15 cellular contexts compared by ENCODE assay signal in genomic region chr11:73592640-73593039, GRCh38. TPM values are rescaled to one million over a fixed set of nuclear protein-coding genes. Genes with fewer than 3 reads are reported as not detected.
DNase-seq lines count a peak whose midpoint lies in the region; ATAC-seq, FAIRE-seq and TF ChIP-seq lines count a peak whose summit lies in the region.
"Had no signal": no experiment of that assay in that cellular context is flagged by ENCODE, and none has a peak within 500 bp of the region (broad histone marks: within the 10 kb centered on the region; RNA-seq: fewer than 3 reads in every experiment).

No MANE protein-coding gene starts in this region.

- H3K9me2 ChIP-seq in Karpas-422 (replicated peaks; ENCODE audit: insufficient read depth, low read length): no peaks in the 10 kb centered on the region

- CTCF ChIA-PET in H1 (lab: Charles Lee; ENCODE audit: partially characterized antibody): interaction anchor here (1.1 kb wide), 1 partner anchor 164 kb away, joined by 5 read pairs; no protein-coding TSS in a partner anchor

- H3K27me3 Mint-ChIP-seq in T-helper 17 cell: no peaks in the 10 kb centered on the region

- H3K36me3 ChIP-seq in Karpas-422 (ENCODE audit: insufficient read depth, low read length): no peaks in the 10 kb centered on the region
- no peaks in the 10 kb centered on the region for H3K36me3 ChIP-seq in H1 (ENCODE audit: control insufficient read depth in 2 of 4, insufficient read depth in 4 of 4, low read length in 3 of 4)
- H3K36me3 ChIP-seq: BE2C had no signal

- no peak overlapping the region for H3K18ac ChIP-seq in H1 (ENCODE audit: extremely low read depth, low read length)

- FAIRE-seq in H1 (lab: Jason Lieb, UNC): no peak
- no peak for FAIRE-seq in HTR-8/SVneo (lab: Jason Lieb, UNC)
- FAIRE-seq: A549 had no signal

- no peak overlapping the region for H2BK120ac ChIP-seq in H1 (replicated peaks; ENCODE audit: low read depth, low read length)

- no peak overlapping the region for H4K8ac ChIP-seq in H1 (ENCODE audit: extremely low read depth, insufficient read depth, low read length)

- H3K27ac Mint-ChIP-seq in T-helper 17 cell: peak overlapping the region; percentile 11

- no peak overlapping the region for H3K4ac ChIP-seq in H1 (replicated peaks; ENCODE audit: insufficient read length, low read depth, low read length)

- H3K4me1 ChIP-seq in Karpas-422 (ENCODE audit: low read length) (peaks cover 44% of the 10 kb centered on the region), H1 (replicated peaks in 1 of 4; ENCODE audit: control insufficient read depth in 3 of 4, insufficient read depth in 4 of 4, low read length in 3 of 4) (peaks cover 7 to 10% (median 7%) of the 10 kb centered on the region in 4 experiments)

- no peak overlapping the region for H3K4me3 ChIP-seq in Karpas-422 (ENCODE audit: low read length)
- H3K4me3 ChIP-seq in H1 (ENCODE audit: extremely low read depth in 1 of 4, insufficient read depth in 2 of 4, low read depth in 3 of 4, low read length in 4 of 4): no peak overlapping the region
- H3K4me3 ChIP-seq: A549, GM23248 had no signal

- no peak overlapping the region for H2BK12ac ChIP-seq in H1 (ENCODE audit: low read depth, low read length)

- H3K9ac ChIP-seq in Karpas-422 (ENCODE audit: low read length) (no peak overlapping the region), H1 (replicated peaks in 1 of 4; ENCODE audit: extremely low read depth in 1 of 4, low read depth in 3 of 4, low read length in 3 of 4) (no peak overlapping the region)
- H3K9ac ChIP-seq: GM23248 had no signal

- no peaks in the 10 kb centered on the region for H3K27me3 ChIP-seq in Karpas-422 (ENCODE audit: low read length)
- no peaks in the 10 kb centered on the region for H3K27me3 ChIP-seq in H1 (replicated peaks in 1 of 4; ENCODE audit: control insufficient read depth in 3 of 4, extremely low read depth in 1 of 4, insufficient read depth in 3 of 4, low read length in 3 of 4)
- H3K27me3 ChIP-seq: BE2C had no signal

- no peak overlapping the region for H4K91ac ChIP-seq in H1 (replicated peaks; ENCODE audit: insufficient read length, low read length)

- no peak overlapping the region for H2BK20ac ChIP-seq in H1 (ENCODE audit: low read length)

- no peak overlapping the region for H4K5ac ChIP-seq in H1 (ENCODE audit: insufficient read length, low read depth, low read length)

- TF ChIP-seq POLR2A in H1 (IDR thresholded peaks at IDR 0.05; ENCODE audit: control extremely low read depth in 1 of 2, low read depth in 2 of 2, low read length in 2 of 2): no peak

- H3K27ac ChIP-seq in Karpas-422 (ENCODE audit: low read length): no peak overlapping the region
- no peak overlapping the region for H3K27ac ChIP-seq in H1 (ENCODE audit: low read depth, low read length)
- H3K27ac ChIP-seq: A549, GM23248 had no signal

- 91% methylated on average over 3 of the region's 3 CpGs; no CpG with 5 or more reads in 1 of the 2 experiments for WGBS in H1 (ENCODE audit: extremely low coverage in 1 of 2, insufficient coverage in 1 of 2, insufficient read length in 1 of 2, insufficient replicate concordance in 2 of 2, low coverage in 1 of 2, low lambda C conversion rate in 2 of 2, missing lambda C conversion rate in 1 of 2), 2 experiments

- peaks cover 10% of the 10 kb centered on the region; the same call in 1 of the 2 replicates for H3K23me2 ChIP-seq in H1 (ENCODE audit: low read depth, low read length)

- no peak overlapping the region for H3K56ac ChIP-seq in H1 (replicated peaks; ENCODE audit: insufficient read length, low read depth, low read length)

- peaks cover 8% of the 10 kb centered on the region; the same call in 1 of the 2 replicates for H3K79me1 ChIP-seq in H1 (ENCODE audit: low read depth, low read length)

- H2AFZ ChIP-seq in Karpas-422 (ENCODE audit: low read length): no peak overlapping the region
- H2AFZ ChIP-seq in H1 (ENCODE audit: low read length): no peak overlapping the region
- H2AFZ ChIP-seq: GM23248 had no signal

- no peak overlapping the region for H2AK5ac ChIP-seq in H1 (ENCODE audit: low read depth, low read length)

- TF ChIP-seq EP300 in H1 (IDR thresholded peaks at IDR 0.05; ENCODE audit: borderline replicate concordance in 1 of 2, low read depth in 2 of 2, low read length in 2 of 2): no peak

- H3K4me1 Mint-ChIP-seq in T-helper 17 cell: peaks cover 21% of the 10 kb centered on the region

- no peaks in the 10 kb centered on the region for H3K36me3 Mint-ChIP-seq in T-helper 17 cell (ENCODE audit: low read depth)

- no peak overlapping the region for H3K4me3 Mint-ChIP-seq in T-helper 17 cell

- H3K9me3 ChIP-seq in Karpas-422 (ENCODE audit: low read length): no peaks in the 10 kb centered on the region
- H3K9me3 ChIP-seq in T-helper 17 cell (ENCODE audit: control insufficient read depth, low read length, poor library complexity, severe bottlenecking): no peaks in the 10 kb centered on the region
- no peaks in the 10 kb centered on the region for H3K9me3 ChIP-seq in H1 (ENCODE audit: insufficient read depth in 2 of 2, low read depth in 1 of 2, low read length in 1 of 2)
- H3K9me3 ChIP-seq: A549, BE2C, Caco-2 had no signal

- no peak overlapping the region for H3K23ac ChIP-seq in H1 (ENCODE audit: insufficient read length)

- no peak overlapping the region for H3K14ac ChIP-seq in H1 (ENCODE audit: insufficient read length)

- H3K79me2 ChIP-seq in Karpas-422 (ENCODE audit: low read length) (peaks cover 3% of the 10 kb centered on the region; the same call in 1 of the 2 replicates), H1 (ENCODE audit: control insufficient read depth in 1 of 2, insufficient read depth in 2 of 2, low read length in 2 of 2) (peaks cover 7 to 89% of the 10 kb centered on the region in 2 experiments)

- TF ChIP-seq RAD21 in H1 (IDR thresholded peaks at IDR 0.05 in 1 of 2, conservative IDR thresholded peaks at IDR 0.05 in 1 of 2; ENCODE audit: low read depth in 2 of 2, low read length in 2 of 2): no peak

- no peak overlapping the region for H2BK5ac ChIP-seq in H1 (ENCODE audit: low read depth, low read length)

- no peak overlapping the region for H2BK15ac ChIP-seq in H1 (ENCODE audit: low read length)

- ATAC-seq in T-helper 17 cell: no peak
- ATAC-seq: A549 had no signal

- DNase-seq in Karpas-422: no peak
- no peak for DNase-seq in T-helper 17 cell
- DNase-seq in H1 (ENCODE audit: low read depth in 1 of 2, low spot score in 2 of 2): no peak
- no peak for DNase-seq in HTR-8/SVneo (ENCODE audit: insufficient read length, low spot score)
- DNase-seq in dedifferentiated amniotic fluid mesenchymal stem cell (ENCODE audit: extremely low spot score): no peak
- no peak for DNase-seq in globus pallidus (ENCODE audit: low spot score)
- DNase-seq: BE2C; Caco-2; CD8-positive, alpha-beta memory T cell; DND-41; GF-D8; GM23248; H7; IMR-90 had no signal

- POLR2A ChIA-PET in H1 (lab: Charles Lee; ENCODE audit: partially characterized antibody): interaction anchor here (0.6 kb wide), 1 partner anchor 72 kb away, joined by 4 read pairs; no protein-coding TSS in a partner anchor

- peak overlapping the region; percentile 56 for H3K4me2 ChIP-seq in Karpas-422 (ENCODE audit: low read depth, low read length, poor library complexity, severe bottlenecking)
- H3K4me2 ChIP-seq in H1 (ENCODE audit: insufficient read depth in 1 of 2, low read depth in 2 of 2, low read length in 2 of 2): no peak overlapping the region
- H3K4me2 ChIP-seq: A549 had no signal

- peaks cover 13% of the 10 kb centered on the region; the same call in 1 of the 2 replicates for H4K20me1 ChIP-seq in Karpas-422 (ENCODE audit: insufficient read depth, low read depth, low read length)
- peaks cover 0 to 3% of the 10 kb centered on the region in 2 experiments for H4K20me1 ChIP-seq in H1 (replicated peaks in 1 of 2; ENCODE audit: control insufficient read depth in 1 of 2, insufficient read depth in 2 of 2, low read length in 2 of 2)

- TF ChIP-seq CTCF in H1 (IDR thresholded peaks at IDR 0.05; ENCODE audit: control extremely low read depth in 1 of 3, insufficient read depth in 1 of 3, low read depth in 1 of 3, low read length in 3 of 3): no peak

TF ChIP-seq in H1, 55 proteins besides CTCF, POLR2A, EP300 and RAD21:
- TF ChIP-seq KDM1A (IDR thresholded peaks at IDR 0.05; ENCODE audit: borderline replicate concordance, low read length): peak; percentile 81; the same call in 1 of the 2 replicates
- TF ChIP-seq SP2 (IDR thresholded peaks at IDR 0.05; ENCODE audit: low read length): no peak
TF ChIP-seq in H1: peak in this region for 1.

RNA-seq across cellular contexts. Expression of gene FAM168A, which starts 5.3 kb away (rescaled TPM):
- 8.4 and 12.9 TPM in 2 replicates for total RNA-seq in Karpas-422 (2014; rRNA removed; shearing (Covaris generic); ENCODE audit: low replicate concordance)
- 10 to 100 TPM; 21.1 to 22.2 TPM for total RNA-seq in T-helper 17 cell
- total RNA-seq in H1 (2021; fragmentation: NEBNext Ultra II Directional; extraction: Animal tissue kit (Norgen Biotek cat#: 25700)): 21.6 and 22.8 TPM in 2 replicates
- 17.1 and 24.0 TPM in 2 replicates for polyA plus RNA-seq in H1 (2011; rRNA removed)
- polyA plus RNA-seq in H1 (2011; cell fraction: cytosol; rRNA removed): 11.8 TPM
- 41.5 TPM for polyA plus RNA-seq in H1 (2011; cell fraction: nucleus; rRNA removed)
- polyA plus RNA-seq in H1 (2012, experiment 1 of 2): 11.4 to 15.5 TPM (median 14.4 TPM) in 4 replicates
- 7.8 TPM for polyA plus RNA-seq in H1 (2012, experiment 2 of 2)
- polyA plus RNA-seq in H1 (2013, experiment 1 of 2): 11.9 TPM
- 10.7 TPM for polyA plus RNA-seq in H1 (2013, experiment 2 of 2)
- polyA minus RNA-seq in H1 (2011; rRNA and poly(A)+ RNA removed): 25.2 and 28.5 TPM in 2 replicates
- polyA minus RNA-seq in H1 (2011; cell fraction: cytosol; rRNA and poly(A)+ RNA removed): 15.5 TPM
- 23.6 TPM for polyA minus RNA-seq in H1 (2011; cell fraction: nucleus; rRNA and poly(A)+ RNA removed)

RNA-seq across cellular contexts. Expression of gene PLEKHB1, which starts 53.7 kb away (rescaled TPM):
- total RNA-seq in Karpas-422 (2014; rRNA removed; shearing (Covaris generic); ENCODE audit: low replicate concordance): 3.1 and 6.0 TPM in 2 replicates
- 10 to 100 TPM; 26.5 to 33.8 TPM for total RNA-seq in T-helper 17 cell
- total RNA-seq in H1 (2021; fragmentation: NEBNext Ultra II Directional; extraction: Animal tissue kit (Norgen Biotek cat#: 25700)): 13.5 and 14.8 TPM in 2 replicates
- 24.5 and 34.8 TPM in 2 replicates for polyA plus RNA-seq in H1 (2011; rRNA removed)
- polyA plus RNA-seq in H1 (2011; cell fraction: cytosol; rRNA removed): 25.8 TPM
- 42.1 TPM for polyA plus RNA-seq in H1 (2011; cell fraction: nucleus; rRNA removed)
- 14.7 to 20.3 TPM (median 17.4 TPM) in 4 replicates for polyA plus RNA-seq in H1 (2012, experiment 1 of 2)
- 14.5 TPM for polyA plus RNA-seq in H1 (2012, experiment 2 of 2)
- polyA plus RNA-seq in H1 (2013, experiment 1 of 2): 12.7 TPM
- polyA plus RNA-seq in H1 (2013, experiment 2 of 2): 10.6 TPM
- polyA minus RNA-seq in H1 (2011; rRNA and poly(A)+ RNA removed): 9.2 and 9.8 TPM in 2 replicates
- 12.6 TPM for polyA minus RNA-seq in H1 (2011; cell fraction: cytosol; rRNA and poly(A)+ RNA removed)
- polyA minus RNA-seq in H1 (2011; cell fraction: nucleus; rRNA and poly(A)+ RNA removed): 14.0 TPM
- total RNA-seq: GM23248 had no signal
- polyA plus RNA-seq: GM23248 had no signal
